1 cellular context compared by ENCODE assay signal in the genomic region with DNA sequence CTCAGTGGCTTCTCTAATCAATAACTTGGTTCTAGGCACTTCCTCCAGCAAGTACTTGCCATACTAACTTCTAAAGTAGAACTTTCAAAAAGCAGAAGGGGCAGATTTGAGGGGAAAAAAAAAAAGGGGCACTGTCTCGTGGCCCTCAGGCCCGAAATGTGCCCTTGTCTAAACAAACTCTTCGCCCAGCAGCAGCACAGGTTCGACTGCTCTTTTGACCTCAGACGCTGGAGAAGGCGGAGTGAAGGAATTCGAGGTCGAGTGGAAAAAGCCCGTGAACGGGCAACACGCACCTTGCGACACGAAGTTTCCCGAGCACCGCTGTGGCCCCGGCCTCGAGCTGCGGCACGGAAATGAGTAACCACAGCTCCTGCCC.
TF ChIP-seq lines count a peak whose summit lies in the region.

No MANE protein-coding gene starts in this region.

TF ChIP-seq in GM23338, 12 proteins besides CTCF, POLR2A, EP300 and RAD21 (continued from another document):
- TF ChIP-seq JUNB (IDR thresholded peaks at IDR 0.05; ENCODE audit: unreplicated experiment) (no peak), EZH2 (IDR thresholded peaks at IDR 0.05; ENCODE audit: low read depth, unreplicated experiment) (no peak)
TF ChIP-seq in GM23338: peak in this region for 0.
